In genomic region chr22:17235861-17236260, GRCh38 we compare ENCODE assay signal across 26 cellular contexts. TPM values are rescaled to one million over a fixed set of nuclear protein-coding genes. Genes with fewer than 3 reads are reported as not detected.
A peak's percentile ranks its signal among the peaks of the same experiment; 100 is the strongest.
DNase-seq lines count a peak whose midpoint lies in the region; ATAC-seq and TF ChIP-seq lines count a peak whose summit lies in the region.
"Had no signal": no experiment of that assay in that cellular context is flagged by ENCODE, and none has a peak within 500 bp of the region (broad histone marks: within the 10 kb centered on the region; RNA-seq: fewer than 3 reads in every experiment).

No MANE protein-coding gene starts in this region.

- CTCF ChIA-PET in activated CD4-positive, alpha-beta memory T cell treated with anti-CD3 and anti-CD28 coated beads, Interleukin-2, amount 10 ng/mL, durations not matched to agents 7 days and 5 days (lab: Charles Lee), result interaction anchor here (0.7 to 1.9 kb wide), 6 partner anchors 16 to 149 kb away, joined by 3 to 7 read pairs (median 4); partner anchors contain the start of gene ADA2
- CTCF ChIA-PET in activated CD4-positive, alpha-beta memory T cell treated with anti-CD3 and anti-CD28 coated beads for 36 hours (lab: Charles Lee), result interaction anchor here (0.6 kb wide), 1 partner anchor 64 kb away, joined by 3 read pairs; no protein-coding TSS in a partner anchor
- CTCF ChIA-PET in CD8-positive, alpha-beta memory T cell (lab: Charles Lee), result no interaction called here
- CTCF ChIA-PET in HEK293T (lab: Yijun Ruan, JAX), result no interaction called here

- DNase-seq in activated CD4-positive, alpha-beta memory T cell treated with anti-CD3 and anti-CD28 coated beads, Interleukin-2, amount 10 ng/mL, durations not matched to agents 7 days and 5 days, result no peak
- no peak for DNase-seq in activated CD4-positive, alpha-beta memory T cell treated with anti-CD3 and anti-CD28 coated beads for 36 hours
- DNase-seq in CD8-positive, alpha-beta memory T cell, result no peak
- DNase-seq in central memory CD8-positive, alpha-beta T cell (ENCODE audit: low spot score in 2 of 2), result no peak
- DNase-seq in naive thymus-derived CD8-positive, alpha-beta T cell, result no peak
- DNase-seq in HEK293T (ENCODE audit: extremely low spot score), result no peak
- no peak for DNase-seq in coronary artery (ENCODE audit: low spot score)
- no peak for DNase-seq in tibial artery
- DNase-seq: adrenal gland, cortex of kidney, DMS153, GDM1, GOT3, MV-4-11, NCI-H187, NCI-H748 treated with DMSO at 0.1 percent for 48 hours, OCI-M1, ovary, right cardiac atrium, Right ventricle myocardium superior, testis had no signal

- no peaks in the 10 kb centered on the region for H3K27me3 ChIP-seq in CD8-positive, alpha-beta memory T cell (ENCODE audit: insufficient read depth, low read length, poor library complexity, severe bottlenecking)
- H3K27me3 ChIP-seq in tibial artery, result peaks cover 0 to 24% of the 10 kb centered on the region in 2 donors
- H3K27me3 ChIP-seq: BLaER1, ovary, testis had no signal

- H3K36me3 Mint-ChIP-seq in activated CD4-positive, alpha-beta memory T cell treated with anti-CD3 and anti-CD28 coated beads, Interleukin-2, amount 10 ng/mL, durations not matched to agents 7 days and 5 days (ENCODE audit: low read depth), result no peaks in the 10 kb centered on the region
- H3K36me3 Mint-ChIP-seq in activated CD4-positive, alpha-beta memory T cell treated with anti-CD3 and anti-CD28 coated beads for 36 hours, result no peaks in the 10 kb centered on the region
- peaks cover 0 to 2% (median 0%) of the 10 kb centered on the region in 3 donors for H3K36me3 Mint-ChIP-seq in CD8-positive, alpha-beta memory T cell
- H3K36me3 Mint-ChIP-seq in central memory CD8-positive, alpha-beta T cell (ENCODE audit: insufficient read depth), result peaks cover 2% of the 10 kb centered on the region
- H3K36me3 Mint-ChIP-seq in naive thymus-derived CD8-positive, alpha-beta T cell, result no peaks in the 10 kb centered on the region

- intact Hi-C loops in activated CD4-positive, alpha-beta memory T cell treated with anti-CD3 and anti-CD28 coated beads for 36 hours (cut with micrococcal nuclease), result no loop called here
- intact Hi-C loops in tibial artery (cut with DNase I; ENCODE audit: low total_unique reads), result no loop called here

- TF ChIP-seq CTCF in coronary artery (IDR thresholded peaks at IDR 0.05) (no peak), tibial artery (IDR thresholded peaks at IDR 0.05) (no peak)

- no peaks in the 10 kb centered on the region for H3K27me3 Mint-ChIP-seq in activated CD4-positive, alpha-beta memory T cell treated with anti-CD3 and anti-CD28 coated beads, Interleukin-2, amount 10 ng/mL, durations not matched to agents 7 days and 5 days
- H3K27me3 Mint-ChIP-seq in activated CD4-positive, alpha-beta memory T cell treated with anti-CD3 and anti-CD28 coated beads for 36 hours, result no peaks in the 10 kb centered on the region
- H3K27me3 Mint-ChIP-seq in CD8-positive, alpha-beta memory T cell, result no peaks in the 10 kb centered on the region
- H3K27me3 Mint-ChIP-seq in central memory CD8-positive, alpha-beta T cell, result no peaks in the 10 kb centered on the region
- no peaks in the 10 kb centered on the region for H3K27me3 Mint-ChIP-seq in naive thymus-derived CD8-positive, alpha-beta T cell

- H3K4me1 ChIP-seq in CD8-positive, alpha-beta memory T cell (ENCODE audit: insufficient read depth, low read length), result peaks cover 13% of the 10 kb centered on the region
- H3K4me1 ChIP-seq in tibial artery, result no peaks in the 10 kb centered on the region
- H3K4me1 ChIP-seq: A549, adrenal gland, testis had no signal

- H3K27ac ChIP-seq in CD8-positive, alpha-beta memory T cell (ENCODE audit: low read depth, low read length), result no peak overlapping the region
- no peak overlapping the region for H3K27ac ChIP-seq in coronary artery
- H3K27ac ChIP-seq in tibial artery, result no peak overlapping the region
- H3K27ac ChIP-seq: A549, adrenal gland, KMS-11, lower lobe of right lung, ovary, testis had no signal

- POLR2A ChIA-PET in activated CD4-positive, alpha-beta memory T cell treated with anti-CD3 and anti-CD28 coated beads, Interleukin-2, amount 10 ng/mL, durations not matched to agents 7 days and 5 days (lab: Charles Lee), result interaction anchor here (0.7 to 2.6 kb wide), 3 partner anchors 17 to 31 kb away, joined by 3 to 15 read pairs (median 5); partner anchors contain the start of gene ADA2
- POLR2A ChIA-PET in activated CD4-positive, alpha-beta memory T cell treated with anti-CD3 and anti-CD28 coated beads for 36 hours (lab: Charles Lee), result interaction anchor here (0.5 to 0.6 kb wide), 2 partner anchors 74 to 867 kb away, joined by 3 to 4 read pairs; no protein-coding TSS in a partner anchor
- POLR2A ChIA-PET in CD8-positive, alpha-beta memory T cell (lab: Charles Lee), result no interaction called here
- POLR2A ChIA-PET in naive thymus-derived CD8-positive, alpha-beta T cell (lab: Charles Lee), result interaction anchor here (1.9 to 3.1 kb wide), 3 partner anchors 15 to 22 kb away, joined by 8 to 13 read pairs (median 12); partner anchors contain the start of gene ADA2
- POLR2A ChIA-PET in HEK293T (lab: Yijun Ruan, JAX), result no interaction called here

- H3K4me1 Mint-ChIP-seq in activated CD4-positive, alpha-beta memory T cell treated with anti-CD3 and anti-CD28 coated beads, Interleukin-2, amount 10 ng/mL, durations not matched to agents 7 days and 5 days, result peaks cover 17% of the 10 kb centered on the region
- H3K4me1 Mint-ChIP-seq in activated CD4-positive, alpha-beta memory T cell treated with anti-CD3 and anti-CD28 coated beads for 36 hours (ENCODE audit: low read depth), result peaks cover 10% of the 10 kb centered on the region
- H3K4me1 Mint-ChIP-seq in CD8-positive, alpha-beta memory T cell, result peaks cover 13 to 16% (median 13%) of the 10 kb centered on the region in 3 donors
- H3K4me1 Mint-ChIP-seq in central memory CD8-positive, alpha-beta T cell, result peaks cover 14% of the 10 kb centered on the region
- peaks cover 9 to 18% (median 14%) of the 10 kb centered on the region in 4 donors for H3K4me1 Mint-ChIP-seq in naive thymus-derived CD8-positive, alpha-beta T cell

- H3K36me3 ChIP-seq in CD8-positive, alpha-beta memory T cell (ENCODE audit: insufficient read depth, low read length), result no peaks in the 10 kb centered on the region
- H3K36me3 ChIP-seq in tibial artery, result no peaks in the 10 kb centered on the region
- H3K36me3 ChIP-seq: adrenal gland, BLaER1, lower lobe of right lung, ovary had no signal

- H3K4me3 ChIP-seq in CD8-positive, alpha-beta memory T cell (ENCODE audit: low read length), result no peak overlapping the region
- H3K4me3 ChIP-seq in coronary artery (no peak overlapping the region), tibial artery (no peak overlapping the region)
- H3K4me3 ChIP-seq: A549, adrenal gland, lower lobe of right lung, ovary, testis had no signal

- H3K27ac Mint-ChIP-seq in activated CD4-positive, alpha-beta memory T cell treated with anti-CD3 and anti-CD28 coated beads, Interleukin-2, amount 10 ng/mL, durations not matched to agents 7 days and 5 days, result peak overlapping the region; percentile 44
- no peak overlapping the region for H3K27ac Mint-ChIP-seq in activated CD4-positive, alpha-beta memory T cell treated with anti-CD3 and anti-CD28 coated beads for 36 hours
- H3K27ac Mint-ChIP-seq in CD8-positive, alpha-beta memory T cell, result peak overlapping the region in 4 of 8 donors; percentile 23 to 78 (median 76)
- peak overlapping the region; percentile 90 for H3K27ac Mint-ChIP-seq in central memory CD8-positive, alpha-beta T cell (ENCODE audit: low read depth)
- peak overlapping the region in 8 of 10 donors; percentile 74 to 96 (median 86) for H3K27ac Mint-ChIP-seq in naive thymus-derived CD8-positive, alpha-beta T cell

- ATAC-seq in central memory CD8-positive, alpha-beta T cell (replicated peaks; ENCODE audit: extremely low read depth, poor library complexity, severe bottlenecking), result no peak
- no peak for ATAC-seq in naive thymus-derived CD8-positive, alpha-beta T cell
- ATAC-seq: A549, lower lobe of right lung, right cardiac atrium had no signal

- H3K4me3 Mint-ChIP-seq in activated CD4-positive, alpha-beta memory T cell treated with anti-CD3 and anti-CD28 coated beads, Interleukin-2, amount 10 ng/mL, durations not matched to agents 7 days and 5 days, result no peak overlapping the region
- H3K4me3 Mint-ChIP-seq in activated CD4-positive, alpha-beta memory T cell treated with anti-CD3 and anti-CD28 coated beads for 36 hours, result no peak overlapping the region
- H3K4me3 Mint-ChIP-seq in CD8-positive, alpha-beta memory T cell, result peak overlapping the region in 5 of 7 donors; percentile 16 to 75 (median 34)
- H3K4me3 Mint-ChIP-seq in central memory CD8-positive, alpha-beta T cell, result peak overlapping the region; percentile 42
- H3K4me3 Mint-ChIP-seq in naive thymus-derived CD8-positive, alpha-beta T cell, result peak overlapping the region in 7 of 10 donors; percentile 23 to 64 (median 52)

- no peaks in the 10 kb centered on the region for H3K9me3 Mint-ChIP-seq in activated CD4-positive, alpha-beta memory T cell treated with anti-CD3 and anti-CD28 coated beads, Interleukin-2, amount 10 ng/mL, durations not matched to agents 7 days and 5 days
- no peaks in the 10 kb centered on the region for H3K9me3 Mint-ChIP-seq in activated CD4-positive, alpha-beta memory T cell treated with anti-CD3 and anti-CD28 coated beads for 36 hours
- no peaks in the 10 kb centered on the region for H3K9me3 Mint-ChIP-seq in CD8-positive, alpha-beta memory T cell
- H3K9me3 Mint-ChIP-seq in central memory CD8-positive, alpha-beta T cell, result no peaks in the 10 kb centered on the region
- H3K9me3 Mint-ChIP-seq in naive thymus-derived CD8-positive, alpha-beta T cell, result no peaks in the 10 kb centered on the region

- no peaks in the 10 kb centered on the region for H3K9me3 ChIP-seq in CD8-positive, alpha-beta memory T cell (ENCODE audit: low read length)
- no peaks in the 10 kb centered on the region for H3K9me3 ChIP-seq in tibial artery
- H3K9me3 ChIP-seq: A549, adrenal gland, BLaER1, lower lobe of right lung, ovary, testis had no signal

TF ChIP-seq in HEK293T, 16 proteins besides CTCF, POLR2A, EP300 and RAD21 (continues in another document):
- TF ChIP-seq SP1 (IDR thresholded peaks at IDR 0.05) (no peak), HDGF (IDR thresholded peaks at IDR 0.05; ENCODE audit: borderline replicate concordance) (no peak), ZNF384 (IDR thresholded peaks at IDR 0.05) (no peak), FOXA1 (IDR thresholded peaks at IDR 0.05) (no peak), L3MBTL2 (conservative IDR thresholded peaks at IDR 0.05) (no peak), BHLHE40 (IDR thresholded peaks at IDR 0.05; ENCODE audit: borderline replicate concordance) (no peak), NFRKB (IDR thresholded peaks at IDR 0.05) (no peak), CTBP1 (IDR thresholded peaks at IDR 0.05; ENCODE audit: borderline replicate concordance) (no peak)

RNA-seq across cellular contexts. Expression of gene ADA2, which starts 16.6 kb away (rescaled TPM):
- 10 to 100 TPM; 47.1 to 50.0 TPM for total RNA-seq in activated CD4-positive, alpha-beta memory T cell treated with anti-CD3 and anti-CD28 coated beads, Interleukin-2, amount 10 ng/mL, durations not matched to agents 7 days and 5 days
- total RNA-seq in activated CD4-positive, alpha-beta memory T cell treated with anti-CD3 and anti-CD28 coated beads for 36 hours, result 1 to 10 TPM; 1.5 to 2.2 TPM
- total RNA-seq in CD8-positive, alpha-beta memory T cell, result 10 to 100 TPM in 1 of 2 experiments, 1 to 10 TPM in 1; 8.6 to 11.1 TPM
- polyA plus RNA-seq in CD8-positive, alpha-beta memory T cell, result 76.9 TPM
- total RNA-seq in naive thymus-derived CD8-positive, alpha-beta T cell, result 100 to 1,000 TPM; 110 to 112 TPM
- polyA plus RNA-seq in naive thymus-derived CD8-positive, alpha-beta T cell, result 10 to 100 TPM; 56.8 to 88.0 (median 72.6) TPM
- polyA plus RNA-seq: keratinocyte had no signal

Comparison
In these comparisons a context has a peak if more than half of its experiments do, and no peak if none do; other contexts are left out.
1. H3K4me3 Mint-ChIP-seq: peak in CD8-positive, alpha-beta memory T cell (5 of 7), central memory CD8-positive, alpha-beta T cell (single experiment) and naive thymus-derived CD8-positive, alpha-beta T cell (7 of 10); none in activated CD4-positive, alpha-beta memory T cell treated with anti-CD3 and anti-CD28 coated beads, Interleukin-2, amount 10 ng/mL, durations not matched to agents 7 days and 5 days (single experiment) and activated CD4-positive, alpha-beta memory T cell treated with anti-CD3 and anti-CD28 coated beads for 36 hours (single experiment).
2. CTCF ChIA-PET loops: an anchor here in activated CD4-positive, alpha-beta memory T cell treated with anti-CD3 and anti-CD28 coated beads, Interleukin-2, amount 10 ng/mL, durations not matched to agents 7 days and 5 days (0.7 to 1.9 kb wide) and activated CD4-positive, alpha-beta memory T cell treated with anti-CD3 and anti-CD28 coated beads for 36 hours (0.6 kb wide); none called in CD8-positive, alpha-beta memory T cell and HEK293T.
3. POLR2A ChIA-PET loops: an anchor here in activated CD4-positive, alpha-beta memory T cell treated with anti-CD3 and anti-CD28 coated beads, Interleukin-2, amount 10 ng/mL, durations not matched to agents 7 days and 5 days (0.7 to 2.6 kb wide), activated CD4-positive, alpha-beta memory T cell treated with anti-CD3 and anti-CD28 coated beads for 36 hours (0.5 to 0.6 kb wide) and naive thymus-derived CD8-positive, alpha-beta T cell (1.9 to 3.1 kb wide); none called in CD8-positive, alpha-beta memory T cell and HEK293T.